Comparison of ENCODE assay signal across 14 cellular contexts in the genomic region with DNA sequence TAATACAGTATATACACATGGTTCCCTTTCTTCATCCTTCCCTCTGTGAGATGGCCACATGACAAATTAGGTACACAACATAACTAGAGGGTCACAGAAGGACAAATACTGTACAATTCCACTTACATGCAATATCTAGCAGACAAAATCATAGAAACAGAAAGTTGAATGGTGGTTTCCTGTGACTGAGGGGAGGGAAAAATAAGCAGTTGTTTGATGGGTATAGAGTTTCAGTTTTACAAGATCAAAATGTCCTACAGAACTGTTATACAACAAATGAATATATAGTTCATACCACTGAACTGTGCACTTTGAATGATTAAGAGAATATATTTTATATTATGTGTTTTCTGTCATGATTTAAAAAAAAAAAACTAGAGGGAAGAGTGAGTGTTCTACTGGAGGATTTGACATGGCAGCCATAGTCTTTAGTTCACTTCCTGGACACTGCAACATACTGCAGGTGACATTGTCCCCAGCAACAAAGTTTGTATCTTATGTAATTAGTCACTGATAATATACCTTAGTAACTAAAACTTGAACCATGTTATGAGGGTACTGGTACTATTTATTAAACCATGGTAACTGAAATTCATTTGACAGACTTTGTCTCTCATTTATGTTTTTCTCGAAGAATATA. TPM values are rescaled to one million over a fixed set of nuclear protein-coding genes. Genes with fewer than 3 reads are reported as not detected.
A peak's percentile ranks its signal among the peaks of the same experiment; 100 is the strongest.
DNase-seq lines count a peak whose midpoint lies in the region; ATAC-seq and TF ChIP-seq lines count a peak whose summit lies in the region.
"Had no signal": no experiment of that assay in that cellular context is flagged by ENCODE, and none has a peak within 500 bp of the region (broad histone marks: within the 10 kb centered on the region; RNA-seq: fewer than 3 reads in every experiment).

No MANE protein-coding gene starts in this region.

- no peak for DNase-seq in activated naive CD4-positive, alpha-beta T cell treated with anti-CD3 and anti-CD28 coated beads, Interleukin-2, amount 50 U/mL, for 72 hours (ENCODE audit: low spot score in 2 of 2)
- no peak for DNase-seq in activated naive CD4-positive, alpha-beta T cell (lab: John Stamatoyannopoulos, UW)
- DNase-seq in Right ventricle myocardium inferior (ENCODE audit: missing footprints), result no peak
- no peak for DNase-seq in NCI-H1930 (lab: John Stamatoyannopoulos, UW)
- no peak for DNase-seq in RWPE1 (ENCODE audit: low spot score)
- DNase-seq in mesothelial cell of epicardium (ENCODE audit: low spot score in 2 of 2, unreplicated experiment in 2 of 2), result no peak
- DNase-seq: activated T-cell treated with anti-CD3 and anti-CD28 coated beads for 4 hours; central memory CD4-positive, alpha-beta T cell; NCI-H69 had no signal

- no peak overlapping the region for H3K4me3 Mint-ChIP-seq in mesothelial cell of epicardium
- H3K4me3 Mint-ChIP-seq: neural progenitor cell had no signal

- ATAC-seq in activated naive CD4-positive, alpha-beta T cell treated with anti-CD3 and anti-CD28 coated beads, Interleukin-2, amount 50 U/mL, for 72 hours, result peak; percentile 55 to 98
- peak; percentile 83 for ATAC-seq in HG02759 (IDR thresholded peaks at IDR 0.05; ENCODE audit: unreplicated experiment)
- peak; percentile 85 for ATAC-seq in HG03520 (IDR thresholded peaks at IDR 0.05; ENCODE audit: unreplicated experiment)
- ATAC-seq in Right ventricle myocardium inferior, result no peak

- no peaks in the 10 kb centered on the region for H3K27me3 Mint-ChIP-seq in mesothelial cell of epicardium (ENCODE audit: low read depth)

- POLR2A ChIA-PET in RWPE1 (lab: Yijun Ruan, JAX; ENCODE audit: low non-redundant PET), result no interaction called here

- no peak overlapping the region for H3K27ac Mint-ChIP-seq in activated naive CD4-positive, alpha-beta T cell treated with anti-CD3 and anti-CD28 coated beads, Interleukin-2, amount 50 U/mL, for 72 hours
- H3K27ac Mint-ChIP-seq in mesothelial cell of epicardium, result no peak overlapping the region
- H3K27ac Mint-ChIP-seq: neural progenitor cell had no signal

- peaks cover 0 to 3% of the 10 kb centered on the region in 2 donors for H3K36me3 Mint-ChIP-seq in activated naive CD4-positive, alpha-beta T cell treated with anti-CD3 and anti-CD28 coated beads, Interleukin-2, amount 50 U/mL, for 72 hours
- peaks cover 16% of the 10 kb centered on the region for H3K36me3 Mint-ChIP-seq in mesothelial cell of epicardium

- peaks cover 11% of the 10 kb centered on the region for H3K4me1 Mint-ChIP-seq in mesothelial cell of epicardium
- H3K4me1 Mint-ChIP-seq: neural progenitor cell had no signal

- CTCF ChIA-PET in RWPE1 (lab: Yijun Ruan, JAX), result no interaction called here

- intact Hi-C loops in Right ventricle myocardium inferior (cut with DNase I), result no loop called here

- peaks cover 2% of the 10 kb centered on the region in 2 donors for H3K9me3 Mint-ChIP-seq in activated naive CD4-positive, alpha-beta T cell treated with anti-CD3 and anti-CD28 coated beads, Interleukin-2, amount 50 U/mL, for 72 hours
- H3K9me3 Mint-ChIP-seq in mesothelial cell of epicardium, result peaks cover 24% of the 10 kb centered on the region

- H3K27ac ChIP-seq in RWPE1, result no peak overlapping the region
- H3K27ac ChIP-seq: neural progenitor cell had no signal

- TF ChIP-seq CTCF in RWPE1 (conservative IDR thresholded peaks at IDR 0.05; ENCODE audit: low read depth) (no peak), mesothelial cell of epicardium (IDR thresholded peaks at IDR 0.05; ENCODE audit: unreplicated experiment) (no peak)

RNA-seq across cellular contexts. Expression of gene CCDC54, which starts 37.2 kb away (rescaled TPM):
- total RNA-seq in activated naive CD4-positive, alpha-beta T cell treated with anti-CD3 and anti-CD28 coated beads, Interleukin-2, amount 50 U/mL, for 72 hours, result not detected
- total RNA-seq in Right ventricle myocardium inferior (not detected), mesothelial cell of epicardium (not detected in 3 replicates)
- total RNA-seq: H4; T-helper 2 cell treated with Interferon-gamma antibody and Interleukin-4, amounts not matched to agents 100 ng/mL and 5 ng/mL, for 36 hours had no signal
